Comparison of ENCODE assay signal across 8 cellular contexts in genomic region chr13:101626925-101627555, GRCh38.
DNase-seq lines count a peak whose midpoint lies in the region; ATAC-seq and TF ChIP-seq lines count a peak whose summit lies in the region.

No MANE protein-coding gene starts in this region.

- no peaks in the 10 kb centered on the region for H4K20me1 ChIP-seq in mammary epithelial cell (ENCODE audit: insufficient read depth, low read length)
- no peaks in the 10 kb centered on the region for H4K20me1 ChIP-seq in smooth muscle cell (ENCODE audit: low read depth)

- H3K36me3 ChIP-seq in mammary epithelial cell (ENCODE audit: insufficient read depth, low read length) (no peaks in the 10 kb centered on the region), Peyer's patch (no peaks in the 10 kb centered on the region), smooth muscle cell (ENCODE audit: low read depth) (no peaks in the 10 kb centered on the region)

- CTCF ChIA-PET in MCF 10A (lab: Yijun Ruan, JAX) (interaction anchor here (0.6 kb wide), 1 partner anchor 1220 kb away, joined by 3 read pairs; no protein-coding TSS in a partner anchor), mammary epithelial cell (lab: Charles Lee; ENCODE audit: low non-redundant PET) (no interaction called here)

- H3K4me1 ChIP-seq in mammary epithelial cell (ENCODE audit: insufficient read depth, low read length), result no peaks in the 10 kb centered on the region
- no peaks in the 10 kb centered on the region for H3K4me1 ChIP-seq in Peyer's patch
- no peaks in the 10 kb centered on the region for H3K4me1 ChIP-seq in smooth muscle cell (ENCODE audit: low read depth)

- H3K4me1 Mint-ChIP-seq in MCF 10A (ENCODE audit: insufficient read depth, unreplicated experiment) (peaks cover 19% of the 10 kb centered on the region), type B pancreatic cell (ENCODE audit: unreplicated experiment) (peaks cover 16% of the 10 kb centered on the region)

- intact Hi-C loops in MCF 10A (cut with micrococcal nuclease), result loop anchor here (2.0 to 10.0 kb wide), 2 partner anchors 14 to 172 kb away; partner anchors contain the start of gene ITGBL1
- intact Hi-C loops in mammary epithelial cell (cut with micrococcal nuclease), result no loop called here

- BruUV-seq in MCF 10A (replicated peaks; lab: Mats Ljungman, UMichigan) (no TSS peak), mammary epithelial cell (replicated peaks; lab: Mats Ljungman, UMichigan) (no TSS peak)

- H3K9ac ChIP-seq in mammary epithelial cell (ENCODE audit: insufficient read depth, low read length) (no peak overlapping the region), smooth muscle cell (ENCODE audit: low read depth) (no peak overlapping the region)

- H3K27me3 ChIP-seq in mammary epithelial cell (ENCODE audit: insufficient read depth, low read length) (no peaks in the 10 kb centered on the region), Peyer's patch (no peaks in the 10 kb centered on the region), smooth muscle cell (ENCODE audit: low read depth) (no peaks in the 10 kb centered on the region)

- H3K4me2 ChIP-seq in mammary epithelial cell (ENCODE audit: insufficient read depth, low read depth, low read length) (no peak overlapping the region), smooth muscle cell (peak overlapping the region; percentile 44)

- H3K27me3 Mint-ChIP-seq in MCF 10A (ENCODE audit: insufficient read depth, unreplicated experiment) (no peaks in the 10 kb centered on the region), type B pancreatic cell (no peaks in the 10 kb centered on the region)

- H2AFZ ChIP-seq in mammary epithelial cell (ENCODE audit: low read depth, low read length) (no peak overlapping the region), smooth muscle cell (ENCODE audit: low read depth) (peak overlapping the region; percentile 65)

- peak overlapping the region; percentile 25 for H3K27ac Mint-ChIP-seq in MCF 10A (ENCODE audit: low read depth, unreplicated experiment)
- no peak overlapping the region for H3K27ac Mint-ChIP-seq in type B pancreatic cell

- H3K4me3 Mint-ChIP-seq in MCF 10A (ENCODE audit: unreplicated experiment), result no peak overlapping the region
- no peak overlapping the region for H3K4me3 Mint-ChIP-seq in type B pancreatic cell

- POLR2A ChIA-PET in MCF 10A (lab: Yijun Ruan, JAX), result interaction anchor here (0.9 to 1.1 kb wide), 2 partner anchors 11 to 17 kb away, joined by 3 to 4 read pairs; no protein-coding TSS in a partner anchor

- TF ChIP-seq CTCF in MCF 10A (IDR thresholded peaks at IDR 0.05; ENCODE audit: unreplicated experiment) (no peak), mammary epithelial cell (conservative IDR thresholded peaks at IDR 0.05 in 1 of 2, IDR thresholded peaks at IDR 0.05 in 1 of 2; ENCODE audit: extremely low read depth in 1 of 2, insufficient read depth in 1 of 2, low read depth in 1 of 2, low read length in 2 of 2) (no peak), Peyer's patch (IDR thresholded peaks at IDR 0.05) (no peak), epithelial cell of proximal tubule (conservative IDR thresholded peaks at IDR 0.05; ENCODE audit: low read depth, low read length) (no peak), smooth muscle cell (IDR thresholded peaks at IDR 0.05; ENCODE audit: borderline replicate concordance, insufficient read depth, poor library complexity, severe bottlenecking) (no peak), type B pancreatic cell (conservative IDR thresholded peaks at IDR 0.05) (no peak)

- peak; percentile 84 for ATAC-seq in HG02852 (IDR thresholded peaks at IDR 0.05; ENCODE audit: unreplicated experiment)

- in situ Hi-C loops in mammary epithelial cell (cut with MboI; ENCODE audit: low sequenced_read_pairs in 2 of 2), result no loop called here

- dilution Hi-C loops in mammary epithelial cell (cut with HindIII; ENCODE audit: low sequenced_read_pairs), result no loop called here

- H3K9me3 Mint-ChIP-seq in MCF 10A (ENCODE audit: unreplicated experiment) (no peaks in the 10 kb centered on the region), type B pancreatic cell (no peaks in the 10 kb centered on the region)

- no peak for TF ChIP-seq POLR2A in Peyer's patch (IDR thresholded peaks at IDR 0.05)

- H3K79me2 ChIP-seq in mammary epithelial cell (ENCODE audit: insufficient read depth, low read length) (no peaks in the 10 kb centered on the region), smooth muscle cell (ENCODE audit: low read depth) (no peaks in the 10 kb centered on the region)

- H3K36me3 Mint-ChIP-seq in MCF 10A (ENCODE audit: insufficient read depth, unreplicated experiment) (no peaks in the 10 kb centered on the region), type B pancreatic cell (no peaks in the 10 kb centered on the region)

- H3K27ac ChIP-seq in mammary epithelial cell (ENCODE audit: insufficient read depth, low read depth, low read length) (no peak overlapping the region), Peyer's patch (peak overlapping the region; percentile 18 to 68 (median 38)), smooth muscle cell (ENCODE audit: low read depth) (no peak overlapping the region)

- H3K4me3 ChIP-seq in mammary epithelial cell (replicated peaks in 1 of 3; ENCODE audit: insufficient read depth in 1 of 3, low read depth in 2 of 3, low read length in 3 of 3) (no peak overlapping the region), Peyer's patch (peak overlapping the region in 3 of 4 donors; percentile 12 to 22 (median 16)), epithelial cell of proximal tubule (ENCODE audit: low read depth, low read length) (peak overlapping the region; percentile 32), smooth muscle cell (peak overlapping the region; percentile 9)

- DNase-seq in MCF 10A (ENCODE audit: unreplicated experiment) (no peak), mammary epithelial cell (no peak), Peyer's patch (peak in 2 of 3 donors; percentile 55 to 61), epithelial cell of proximal tubule (ENCODE audit: low read depth) (no peak), smooth muscle cell (lab: John Stamatoyannopoulos, UW; ENCODE audit: unreplicated experiment) (no peak), inferior parietal cortex (ENCODE audit: extremely low spot score) (no peak), type B pancreatic cell (ENCODE audit: extremely low spot score, unreplicated experiment) (no peak)

- H3F3A ChIP-seq in smooth muscle cell (ENCODE audit: low read depth), result no peaks in the 10 kb centered on the region

- WGBS in mammary epithelial cell (ENCODE audit: low coverage, missing lambda C conversion rate), result 74% methylated on average over 4 of the region's 4 CpGs
- 93% methylated on average over 4 of the region's 4 CpGs for WGBS in smooth muscle cell (ENCODE audit: low lambda C conversion rate)

- H3K9me3 ChIP-seq in mammary epithelial cell (replicated peaks; ENCODE audit: insufficient read depth, low read length) (no peaks in the 10 kb centered on the region), Peyer's patch (no peaks in the 10 kb centered on the region), smooth muscle cell (replicated peaks; ENCODE audit: low read depth) (no peaks in the 10 kb centered on the region)

Comparison
In these comparisons a context has a peak if more than half of its experiments do, and no peak if none do; other contexts are left out.
1. DNase-seq: peak in Peyer's patch (2 of 3); none in MCF 10A (single experiment), mammary epithelial cell (single experiment), epithelial cell of proximal tubule (single experiment), smooth muscle cell (single experiment), inferior parietal cortex (single experiment) and type B pancreatic cell (single experiment).
2. H3K27ac ChIP-seq: peak in Peyer's patch (4 of 4); none in mammary epithelial cell (single experiment) and smooth muscle cell (single experiment).
3. H3K4me3 ChIP-seq: peak in Peyer's patch (3 of 4), epithelial cell of proximal tubule (single experiment) and smooth muscle cell (single experiment); none in mammary epithelial cell (0 of 3).